In genomic region chr16:47276522-47276921, GRCh38 we compare ENCODE assay signal across 25 cellular contexts.
"Had no signal": no experiment of that assay in that cellular context is flagged by ENCODE, and none has a peak within 500 bp of the region (broad histone marks: within the 10 kb centered on the region; RNA-seq: fewer than 3 reads in every experiment).

No MANE protein-coding gene starts in this region.

- H3K27me3 ChIP-seq: neutrophil, pancreas, right lobe of liver, sigmoid colon, stomach, thyroid gland, tibial nerve, upper lobe of left lung, vagina had no signal

- DNase-seq: naive thymus-derived CD8-positive, alpha-beta T cell; nephron progenitor cell; nucleus accumbens; pancreas; right cardiac atrium; right lobe of liver; sigmoid colon; small intestine; stimulated activated CD4-positive, alpha-beta T cell treated with anti-CD3 and anti-CD28 coated beads, Interleukin-15, amount 100 ng/mL, for 24 hours; stimulated activated CD4-positive, alpha-beta T cell treated with anti-CD3 and anti-CD28 coated beads, Interleukin-2, amount 100 ng/mL, for 24 hours; stimulated activated CD4-positive, alpha-beta T cell treated with anti-CD3 and anti-CD28 coated beads, Interleukin-2, amount 100 ng/mL, for 48 hours; stimulated activated CD4-positive, alpha-beta T cell treated with anti-CD3 and anti-CD28 coated beads, Interleukin-4, amount 100 ng/mL, for 24 hours; stimulated activated naive B cell treated with anti-CD40 and anti-IgM and Interleukin-4, amounts not matched to agents 10 μg/mL and 1 μg/mL and 100 μg/mL, for 72 hours; stimulated activated naive CD4-positive, alpha-beta T cell treated with Interleukin-2 at 50 U/mL for 16 hours; stomach; thyroid gland; trophoblast cell; upper lobe of left lung had no signal

- H3K27ac ChIP-seq: neutrophil, pancreas, prostate gland, right lobe of liver, sigmoid colon, stomach, thoracic aorta, thyroid gland, tibial nerve, upper lobe of left lung, vagina had no signal

- H3K9me3 ChIP-seq: neutrophil, pancreas, prostate gland, right lobe of liver, sigmoid colon, stomach, thoracic aorta, thyroid gland, tibial nerve, upper lobe of left lung, vagina had no signal

- H3K36me3 ChIP-seq: neutrophil, pancreas, prostate gland, right lobe of liver, sigmoid colon, thoracic aorta, thyroid gland, tibial nerve, upper lobe of left lung, vagina had no signal

- ATAC-seq: naive thymus-derived CD8-positive, alpha-beta T cell; natural killer cell treated with Interleukin-12 subunit alpha and Interleukin-12 subunit beta and Interleukin-15 and Interleukin-18, amount 100 ng/mL, for 72 hours; pancreas; right cardiac atrium; right lobe of liver; stimulated activated effector memory CD8-positive, alpha-beta T cell treated with anti-CD3 and anti-CD28 coated beads, Interleukin-12 subunit alpha, Interleukin-12 subunit beta, amount 100 ng/mL, for 72 hours; stimulated activated naive B cell treated with anti-CD40 and anti-IgM and Interleukin-4, amounts not matched to agents 10 μg/mL and 1 μg/mL and 100 μg/mL, for 72 hours had no signal

- H3K4me1 ChIP-seq: pancreas, prostate gland, right lobe of liver, sigmoid colon, stomach, upper lobe of left lung, vagina had no signal

- H3K4me3 ChIP-seq: pancreas, prostate gland, right lobe of liver, sigmoid colon, stomach, thoracic aorta, thyroid gland, tibial nerve, upper lobe of left lung, vagina had no signal
